In genomic region chr1:54204199-54204598, GRCh38 we compare ENCODE assay signal across 12 cellular contexts. TPM values are rescaled to one million over a fixed set of nuclear protein-coding genes. Genes with fewer than 3 reads are reported as not detected.
"Had no signal": no experiment of that assay in that cellular context is flagged by ENCODE, and none has a peak within 500 bp of the region (broad histone marks: within the 10 kb centered on the region; RNA-seq: fewer than 3 reads in every experiment).

No MANE protein-coding gene starts in this region.

- DNase-seq: GM23248, GOT3, H7, H9, HCEC 1CT, HFFc6 had no signal

- H3K9ac ChIP-seq: GM23248 had no signal

- H2AFZ ChIP-seq: GM23248, GM23338 had no signal

- ATAC-seq: GM23338, HCT116 had no signal

- H3K4me3 ChIP-seq: GM23248, GM23338, HAP-1 had no signal

- H3K4me2 ChIP-seq: GM23338 had no signal

- H3K9me3 ChIP-seq: HAP-1 had no signal

- FAIRE-seq: H1, H54 had no signal

- H3K27ac ChIP-seq: GM23248 had no signal

RNA-seq across cellular contexts. Expression of gene CDCP2, which starts 51.4 kb away (rescaled TPM):
- total RNA-seq: GM23248, GM23338, H1, H4, H7, H9, HFFc6 had no signal
- polyA plus RNA-seq: GM23248, GM23338, H1 had no signal
